In genomic region chr4:141565379-141566089, GRCh38 we compare ENCODE assay signal across 29 cellular contexts.
DNase-seq lines count a peak whose midpoint lies in the region; ATAC-seq, FAIRE-seq and TF ChIP-seq lines count a peak whose summit lies in the region.
"Had no signal": no experiment of that assay in that cellular context is flagged by ENCODE, and none has a peak within 500 bp of the region (broad histone marks: within the 10 kb centered on the region; RNA-seq: fewer than 3 reads in every experiment).

No MANE protein-coding gene starts in this region.

- no peaks in the 10 kb centered on the region for H3K27me3 ChIP-seq in kidney epithelial cell (ENCODE audit: control insufficient read depth, insufficient read depth, low read length)
- H3K27me3 ChIP-seq: ascending aorta, heart left ventricle, upper lobe of left lung had no signal

- H3K4me3 ChIP-seq in kidney epithelial cell (ENCODE audit: low read depth, low read length) = no peak overlapping the region
- H3K4me3 ChIP-seq: ascending aorta, heart left ventricle, smooth muscle cell, upper lobe of left lung had no signal

- no peaks in the 10 kb centered on the region for H3K36me3 ChIP-seq in kidney epithelial cell (ENCODE audit: control insufficient read depth, insufficient read depth, low read length)
- H3K36me3 ChIP-seq: ascending aorta, heart left ventricle, upper lobe of left lung had no signal

- peak; percentile 60 for DNase-seq in DMS53 (lab: John Stamatoyannopoulos, UW)
- peak; percentile 84 for DNase-seq in RCC 7860 (ENCODE audit: low spot score)
- peak; percentile 78 for DNase-seq in kidney epithelial cell (ENCODE audit: low read depth)
- DNase-seq in epidermal melanocyte (ENCODE audit: insufficient read length, low spot score) = no peak
- DNase-seq in NCI-H1105 treated with DMSO at 0.1 percent for 48 hours (lab: John Stamatoyannopoulos, UW) = no peak
- DNase-seq in stimulated activated CD4-positive, alpha-beta T cell treated with anti-CD3 and anti-CD28 coated beads, Interleukin-4, amount 100 ng/mL, for 1 hour = no peak
- no peak for DNase-seq in iPS-NIHi11 (ENCODE audit: low spot score)
- DNase-seq: activated B cell treated with CpG ODN at 0.5 μM for 24 hours; activated CD4-positive, alpha-beta T cell treated with anti-CD3 and anti-CD28 coated beads, Interleukin-2, amount 50 U/mL, for 48 hours; activated CD8-positive, alpha-beta memory T cell treated with anti-CD3 and anti-CD28 coated beads, Interleukin-2, amount 50 U/mL, for 48 hours; AML-193; CD4-positive, alpha-beta memory T cell; DMS 273 treated with DMSO at 0.1 percent for 48 hours; HCEC 1CT; heart left ventricle; Karpas-422; midbrain; naive thymus-derived CD8-positive, alpha-beta T cell; NCI-H2029; NCI-H2227 treated with DMSO at 0.1 percent for 48 hours; stimulated activated CD4-positive, alpha-beta T cell treated with anti-CD3 and anti-CD28 coated beads, Interleukin-2, amount 100 ng/mL, for 24 hours; T1000 had no signal

- FAIRE-seq in RCC 7860 (lab: Jason Lieb, UNC) = peak; percentile 88
- FAIRE-seq: G401.6 had no signal

- TF ChIP-seq CTCF in kidney epithelial cell (IDR thresholded peaks at IDR 0.05; ENCODE audit: insufficient read depth, low read length, poor library complexity, severe bottlenecking) = no peak

- peak; percentile 81 for ATAC-seq in HG02852 (IDR thresholded peaks at IDR 0.05; ENCODE audit: unreplicated experiment)
- ATAC-seq: activated T-helper 17 cell treated with anti-CD3 and anti-CD28 coated beads, Interleukin-2, amount 50 U/mL, for 72 hours; heart left ventricle; naive thymus-derived CD8-positive, alpha-beta T cell; SK-N-SH treated with all-trans-retinoic acid at 6 μM for 48 hours had no signal

Comparison
In these comparisons a context has a peak if more than half of its experiments do, and no peak if none do; other contexts are left out.
1. DNase-seq: peak in DMS53 (single experiment), RCC 7860 (single experiment) and kidney epithelial cell (single experiment); none in epidermal melanocyte (single experiment), NCI-H1105 treated with DMSO at 0.1 percent for 48 hours (single experiment), stimulated activated CD4-positive, alpha-beta T cell treated with anti-CD3 and anti-CD28 coated beads, Interleukin-4, amount 100 ng/mL, for 1 hour (single experiment) and iPS-NIHi11 (single experiment).